In the genomic region with DNA sequence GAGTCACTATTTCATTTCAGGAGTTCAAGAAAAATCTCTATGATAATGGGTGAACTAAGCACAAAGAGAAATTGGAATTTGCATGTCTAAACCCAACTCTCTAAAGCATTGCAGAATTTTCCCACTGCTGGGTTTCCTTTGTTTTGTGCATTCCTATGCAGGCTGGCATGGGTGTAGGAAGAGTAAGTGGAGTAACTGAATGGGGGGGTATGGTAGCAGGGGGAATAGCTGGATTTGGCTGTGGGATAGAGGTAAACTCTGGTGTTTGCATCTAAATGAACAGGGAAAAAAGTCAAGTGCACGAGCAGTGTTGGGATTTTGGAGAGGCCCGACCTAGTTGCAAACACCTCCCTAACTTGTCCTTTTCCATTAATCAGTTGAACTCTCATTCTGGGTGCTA, we compare ENCODE assay signal across 23 cellular contexts.
"Had no signal": no experiment of that assay in that cellular context is flagged by ENCODE, and none has a peak within 500 bp of the region (broad histone marks: within the 10 kb centered on the region; RNA-seq: fewer than 3 reads in every experiment).

No MANE protein-coding gene starts in this region.

- H3K9me3 Mint-ChIP-seq: activated B cell treated with CpG ODN at 0.5 μM for 24 hours; activated CD4-positive, alpha-beta memory T cell treated with anti-CD3 and anti-CD28 coated beads for 36 hours; activated naive CD4-positive, alpha-beta T cell treated with anti-CD3 and anti-CD28 coated beads for 36 hours; nephron progenitor cell; stimulated activated memory B cell treated with anti-CD40 and anti-IgM and Interleukin-4, amounts not matched to agents 10 μg/mL and 1 μg/mL and 100 μg/mL, for 72 hours had no signal

- DNase-seq: activated B cell treated with CpG ODN at 0.5 μM for 24 hours; activated CD4-positive, alpha-beta memory T cell treated with anti-CD3 and anti-CD28 coated beads for 36 hours; activated CD4-positive, alpha-beta T cell treated with anti-CD3 and anti-CD28 coated beads for 36 hours; activated naive CD4-positive, alpha-beta T cell treated with anti-CD3 and anti-CD28 coated beads for 36 hours; activated T-cell treated with anti-CD3 and anti-CD28 coated beads, Interleukin-2, amount 50 U/mL, for 48 hours; amygdala; cerebellar nuclear complex; head of caudate nucleus; hypothalamus; mucosa of descending colon; nephron progenitor cell; posterior cingulate gyrus; right lobe of liver; stimulated activated CD4-positive, alpha-beta T cell treated with anti-CD3 and anti-CD28 coated beads, Interleukin-1b, Interleukin-23, amount 100 ng/mL, for 48 hours; stomach; T-helper 9 cell; transverse colon; uterus had no signal

- FAIRE-seq: islet of Langerhans had no signal

- H3K27ac Mint-ChIP-seq: activated B cell treated with CpG ODN at 0.5 μM for 24 hours; activated CD4-positive, alpha-beta memory T cell treated with anti-CD3 and anti-CD28 coated beads for 36 hours; activated CD4-positive, alpha-beta T cell treated with anti-CD3 and anti-CD28 coated beads for 36 hours; activated naive CD4-positive, alpha-beta T cell treated with anti-CD3 and anti-CD28 coated beads for 36 hours; nephron progenitor cell; stimulated activated memory B cell treated with anti-CD40 and anti-IgM and Interleukin-4, amounts not matched to agents 10 μg/mL and 1 μg/mL and 100 μg/mL, for 72 hours had no signal

- H3K4me3 Mint-ChIP-seq: activated B cell treated with CpG ODN at 0.5 μM for 24 hours; activated CD4-positive, alpha-beta memory T cell treated with anti-CD3 and anti-CD28 coated beads for 36 hours; activated CD4-positive, alpha-beta T cell treated with anti-CD3 and anti-CD28 coated beads for 36 hours; activated naive CD4-positive, alpha-beta T cell treated with anti-CD3 and anti-CD28 coated beads for 36 hours; nephron progenitor cell; stimulated activated memory B cell treated with anti-CD40 and anti-IgM and Interleukin-4, amounts not matched to agents 10 μg/mL and 1 μg/mL and 100 μg/mL, for 72 hours had no signal

- ATAC-seq: activated CD4-positive, alpha-beta T cell treated with anti-CD3 and anti-CD28 coated beads for 36 hours; gastroesophageal sphincter; mucosa of descending colon; right lobe of liver; stimulated activated memory B cell treated with anti-CD40 and anti-IgM and Interleukin-4, amounts not matched to agents 10 μg/mL and 1 μg/mL and 100 μg/mL, for 72 hours had no signal

- H3K4me1 ChIP-seq: gastroesophageal sphincter, right lobe of liver, stomach, transverse colon, uterus had no signal

- H3K27me3 Mint-ChIP-seq: activated B cell treated with CpG ODN at 0.5 μM for 24 hours; activated CD4-positive, alpha-beta memory T cell treated with anti-CD3 and anti-CD28 coated beads for 36 hours; activated CD4-positive, alpha-beta T cell treated with anti-CD3 and anti-CD28 coated beads for 36 hours; stimulated activated memory B cell treated with anti-CD40 and anti-IgM and Interleukin-4, amounts not matched to agents 10 μg/mL and 1 μg/mL and 100 μg/mL, for 72 hours had no signal

- H3K36me3 Mint-ChIP-seq: activated CD4-positive, alpha-beta memory T cell treated with anti-CD3 and anti-CD28 coated beads for 36 hours; stimulated activated memory B cell treated with anti-CD40 and anti-IgM and Interleukin-4, amounts not matched to agents 10 μg/mL and 1 μg/mL and 100 μg/mL, for 72 hours had no signal

- H3K27ac ChIP-seq: coronary artery, gastroesophageal sphincter, right lobe of liver, skin epidermis, stomach, transverse colon, uterus had no signal

- H3K4me3 ChIP-seq: coronary artery, gastroesophageal sphincter, mucosa of descending colon, right lobe of liver, skin epidermis, stomach, transverse colon, uterus had no signal

- H3K4me1 Mint-ChIP-seq: activated B cell treated with CpG ODN at 0.5 μM for 24 hours; activated CD4-positive, alpha-beta T cell treated with anti-CD3 and anti-CD28 coated beads for 36 hours; stimulated activated memory B cell treated with anti-CD40 and anti-IgM and Interleukin-4, amounts not matched to agents 10 μg/mL and 1 μg/mL and 100 μg/mL, for 72 hours had no signal

- H3K27me3 ChIP-seq: right lobe of liver, stomach, transverse colon, uterus had no signal

- H3K9me3 ChIP-seq: gastroesophageal sphincter, mucosa of descending colon, right lobe of liver, stomach, transverse colon, uterus had no signal

- H3K36me3 ChIP-seq: gastroesophageal sphincter, right lobe of liver, stomach, transverse colon, uterus had no signal
